ENCODE assay signal across 18 cellular contexts in the genomic region with DNA sequence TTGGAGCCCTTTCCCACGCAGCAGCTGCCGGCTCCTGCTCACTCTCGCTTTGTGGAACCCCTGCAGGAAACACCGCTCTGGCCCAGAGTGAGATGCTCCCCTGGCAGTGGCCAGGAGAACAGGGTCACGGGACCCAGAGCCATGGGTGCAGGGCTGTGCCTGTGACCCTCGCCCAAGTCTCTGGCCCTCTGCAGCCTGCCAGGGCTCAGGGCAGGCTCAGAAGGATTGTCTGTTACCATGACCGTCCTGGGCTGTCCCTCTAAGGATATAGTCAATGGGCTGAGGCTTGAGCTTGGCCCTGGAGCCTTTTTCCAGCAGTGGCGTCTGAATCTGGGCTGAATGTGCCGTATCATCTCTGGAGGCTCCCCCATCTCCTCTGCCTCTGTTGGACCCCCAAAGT. TPM values are rescaled to one million over a fixed set of nuclear protein-coding genes. Genes with fewer than 3 reads are reported as not detected.
"Had no signal": no experiment of that assay in that cellular context is flagged by ENCODE, and none has a peak within 500 bp of the region (broad histone marks: within the 10 kb centered on the region; RNA-seq: fewer than 3 reads in every experiment).

No MANE protein-coding gene starts in this region.

- H3K27ac ChIP-seq: dorsolateral prefrontal cortex, heart right ventricle, lower lobe of right lung, neutrophil had no signal

- H3K4me1 ChIP-seq: lower lobe of right lung had no signal

- DNase-seq: cortex of kidney; dorsolateral prefrontal cortex; effector CD8-positive, alpha-beta T cell; heart right ventricle; hypothalamus; kidney glomerular epithelial cell; lower lobe of right lung; posterior cingulate gyrus; small intestine; stimulated activated CD4-positive, alpha-beta T cell treated with anti-CD3 and anti-CD28 coated beads, Interleukin-12 subunit alpha, Interleukin-12 subunit beta, amount 100 ng/mL, for 4 hours; stimulated activated naive CD4-positive, alpha-beta T cell treated with Interleukin-2 at 50 U/mL for 16 hours; trophoblast cell had no signal

- H3K36me3 ChIP-seq: heart right ventricle, lower lobe of right lung, neutrophil had no signal

- H3K4me3 ChIP-seq: dorsolateral prefrontal cortex, heart right ventricle, lower lobe of right lung had no signal

- H3K9me3 ChIP-seq: heart right ventricle, lower lobe of right lung, neutrophil had no signal

- FAIRE-seq: frontal cortex, islet of Langerhans, small intestine had no signal

- H3K27me3 ChIP-seq: heart right ventricle, neutrophil had no signal

- ATAC-seq: esophagus mucosa had no signal

RNA-seq across cellular contexts. Expression of gene AIF1L, which starts 28.7 kb away (rescaled TPM):
- total RNA-seq: natural killer cell treated with Interleukin-12 subunit alpha and Interleukin-12 subunit beta and Interleukin-15 and Interleukin-18, amount 100 ng/mL, for 72 hours had no signal

RNA-seq across cellular contexts. Expression of gene LAMC3, which starts 58.7 kb away (rescaled TPM):
- total RNA-seq: natural killer cell treated with Interleukin-12 subunit alpha and Interleukin-12 subunit beta and Interleukin-15 and Interleukin-18, amount 100 ng/mL, for 72 hours; pulmonary artery endothelial cell had no signal
